ENCODE assay signal across 17 cellular contexts in genomic region chr11:115104851-115105453, GRCh38.
DNase-seq lines count a peak whose midpoint lies in the region; ATAC-seq and TF ChIP-seq lines count a peak whose summit lies in the region.
"Had no signal": no experiment of that assay in that cellular context is flagged by ENCODE, and none has a peak within 500 bp of the region (broad histone marks: within the 10 kb centered on the region; RNA-seq: fewer than 3 reads in every experiment).

No MANE protein-coding gene starts in this region.

- no peak overlapping the region for H3K4me3 ChIP-seq in testis
- H3K4me3 ChIP-seq: A549, BLaER1, HAP-1 had no signal

- no peak overlapping the region for H3K4me3 Mint-ChIP-seq in stimulated activated naive CD8-positive, alpha-beta T cell treated with anti-CD3 and anti-CD28 coated beads, Interleukin-15, amount 100 ng/mL, for 72 hours
- H3K4me3 Mint-ChIP-seq: CD4-positive, alpha-beta memory T cell had no signal

- WGBS in testis, 2 donors, result 80 to 89% methylated on average over 9 of the region's 9 CpGs

- no peaks in the 10 kb centered on the region for H3K9me3 Mint-ChIP-seq in stimulated activated naive CD8-positive, alpha-beta T cell treated with anti-CD3 and anti-CD28 coated beads, Interleukin-15, amount 100 ng/mL, for 72 hours

- H3K27me3 Mint-ChIP-seq in stimulated activated naive CD8-positive, alpha-beta T cell treated with anti-CD3 and anti-CD28 coated beads, Interleukin-15, amount 100 ng/mL, for 72 hours, result peaks cover 13% of the 10 kb centered on the region

- no peak for TF ChIP-seq POLR2A in testis (IDR thresholded peaks at IDR 0.05)

- no peaks in the 10 kb centered on the region for H3K4me1 ChIP-seq in testis
- H3K4me1 ChIP-seq: A549, HAP-1 had no signal

- TF ChIP-seq CTCF in testis (IDR thresholded peaks at IDR 0.05), result no peak

- H3K4me1 Mint-ChIP-seq in stimulated activated naive CD8-positive, alpha-beta T cell treated with anti-CD3 and anti-CD28 coated beads, Interleukin-15, amount 100 ng/mL, for 72 hours, result no peaks in the 10 kb centered on the region
- H3K4me1 Mint-ChIP-seq: CD4-positive, alpha-beta memory T cell had no signal

- no peaks in the 10 kb centered on the region for H3K9me3 ChIP-seq in testis
- H3K9me3 ChIP-seq: A549, BLaER1, HAP-1 had no signal

- intact Hi-C loops in testis (cut with DNase I; ENCODE audit: low total_unique reads), result no loop called here

- no peak for DNase-seq in stimulated activated naive CD8-positive, alpha-beta T cell treated with anti-CD3 and anti-CD28 coated beads, Interleukin-15, amount 100 ng/mL, for 72 hours
- no peak for DNase-seq in stimulated activated naive CD8-positive, alpha-beta T cell treated with anti-CD3 and anti-CD28 coated beads, Interleukin-15, Interleukin-2, amounts not matched to agents 100 U/mL and 50 U/mL, for 24 hours
- peak; percentile 14 for DNase-seq in NCI-H345 treated with DMSO at 0.1 percent for 48 hours (lab: John Stamatoyannopoulos, UW; ENCODE audit: unreplicated experiment)
- peak; percentile 12 for DNase-seq in cerebellum (ENCODE audit: low spot score)
- DNase-seq in testis, result no peak
- no peak for DNase-seq in NK-92 treated with Interleukin-12 subunit alpha and Interleukin-12 subunit beta, amount 100 ng/mL, for 24 hours (lab: John Stamatoyannopoulos, UW)
- DNase-seq: CD4-positive, alpha-beta memory T cell; DND-41; IMR-90; NCI-H1436 treated with DMSO at 0.1 percent for 48 hours; NCI-H2081; NCI-H774 had no signal

- H3K27me3 ChIP-seq in testis, result no peaks in the 10 kb centered on the region
- H3K27me3 ChIP-seq: BLaER1 had no signal

- H3K36me3 ChIP-seq in testis (ENCODE audit: low read depth, missing control alignments), result no peaks in the 10 kb centered on the region
- H3K36me3 ChIP-seq: BLaER1, HAP-1 had no signal

- H3K27ac ChIP-seq in testis, result no peak overlapping the region
- H3K27ac ChIP-seq: A549, BLaER1 had no signal

- H3K27ac Mint-ChIP-seq in stimulated activated naive CD8-positive, alpha-beta T cell treated with anti-CD3 and anti-CD28 coated beads, Interleukin-15, amount 100 ng/mL, for 72 hours, result no peak overlapping the region
- H3K27ac Mint-ChIP-seq: CD4-positive, alpha-beta memory T cell had no signal

- ATAC-seq in stimulated activated naive CD8-positive, alpha-beta T cell treated with anti-CD3 and anti-CD28 coated beads, Interleukin-15, amount 100 ng/mL, for 72 hours, result peak; percentile 5
- no peak for ATAC-seq in stimulated activated naive CD8-positive, alpha-beta T cell treated with anti-CD3 and anti-CD28 coated beads, Interleukin-15, Interleukin-2, amounts not matched to agents 100 U/mL and 50 U/mL, for 24 hours
- ATAC-seq in HG02938 (IDR thresholded peaks at IDR 0.05; ENCODE audit: unreplicated experiment) (no peak), GM21529 (IDR thresholded peaks at IDR 0.05; ENCODE audit: unreplicated experiment) (no peak)
- ATAC-seq: A549 had no signal

Comparison
In these comparisons a context has a peak if more than half of its experiments do, and no peak if none do; other contexts are left out.
1. DNase-seq: peak in NCI-H345 treated with DMSO at 0.1 percent for 48 hours (single experiment) and cerebellum (single experiment); none in stimulated activated naive CD8-positive, alpha-beta T cell treated with anti-CD3 and anti-CD28 coated beads, Interleukin-15, amount 100 ng/mL, for 72 hours (0 of 2), stimulated activated naive CD8-positive, alpha-beta T cell treated with anti-CD3 and anti-CD28 coated beads, Interleukin-15, Interleukin-2, amounts not matched to agents 100 U/mL and 50 U/mL, for 24 hours (single experiment), testis (single experiment) and NK-92 treated with Interleukin-12 subunit alpha and Interleukin-12 subunit beta, amount 100 ng/mL, for 24 hours (single experiment).